ENCODE assay signal across 22 cellular contexts in genomic region chr17:39639043-39639442, GRCh38. TPM values are rescaled to one million over a fixed set of nuclear protein-coding genes. Genes with fewer than 3 reads are reported as not detected.
A peak's percentile ranks its signal among the peaks of the same experiment; 100 is the strongest.
DNase-seq lines count a peak whose midpoint lies in the region; ATAC-seq and TF ChIP-seq lines count a peak whose summit lies in the region.
"Had no signal": no experiment of that assay in that cellular context is flagged by ENCODE, and none has a peak within 500 bp of the region (broad histone marks: within the 10 kb centered on the region; RNA-seq: fewer than 3 reads in every experiment).

No MANE protein-coding gene starts in this region.

- no peak overlapping the region for H3K9ac ChIP-seq in mesenchymal stem cell (ENCODE audit: low read length)
- H3K9ac ChIP-seq: GM23248 had no signal

- TF ChIP-seq CTCF in type B pancreatic cell (conservative IDR thresholded peaks at IDR 0.05) (no peak), foreskin keratinocyte (conservative IDR thresholded peaks at IDR 0.05) (no peak)

- no peaks in the 10 kb centered on the region for H3K9me3 ChIP-seq in mesenchymal stem cell (ENCODE audit: control insufficient read depth, low read length)
- H3K9me3 ChIP-seq: tibial nerve had no signal

- CTCF ChIA-PET in T-cell (lab: Charles Lee): interaction anchor here in 1 of 2 donors (2.1 kb wide), 1 partner anchor 16 kb away, joined by 10 read pairs; no protein-coding TSS in a partner anchor

- 98% methylated on average over 1 of the region's 2 CpGs for WGBS in mesenchymal stem cell

- peaks cover 29% of the 10 kb centered on the region for H3K79me1 ChIP-seq in mesenchymal stem cell (replicated peaks; ENCODE audit: low read length, poor library complexity, severe bottlenecking)

- no peak for DNase-seq in activated naive CD4-positive, alpha-beta T cell treated with anti-CD3 and anti-CD28 coated beads, Interleukin-2, amount 50 U/mL, for 72 hours (ENCODE audit: low spot score in 2 of 2)
- no peak for DNase-seq in T-cell
- DNase-seq in mesenchymal stem cell: no peak
- DNase-seq in type B pancreatic cell (ENCODE audit: extremely low spot score, unreplicated experiment): no peak
- DNase-seq in foreskin keratinocyte: no peak
- no peak for DNase-seq in nucleus accumbens (lab: John Stamatoyannopoulos, UW)
- no peak for DNase-seq in stimulated activated naive CD4-positive, alpha-beta T cell (lab: John Stamatoyannopoulos, UW)
- DNase-seq: activated CD8-positive, alpha-beta T cell treated with anti-CD3 and anti-CD28 coated beads, Interleukin-2, amount 10 ng/mL, durations not matched to agents 7 days and 5 days; amniotic stem cell; GM23248; hypothalamus; kidney; NCI-H187; NCI-H446; NK-92 treated with Interleukin-12 subunit alpha and Interleukin-12 subunit beta, amount 100 ng/mL, for 24 hours; T-helper 1 cell had no signal

- no peak overlapping the region for H3K23ac ChIP-seq in mesenchymal stem cell (ENCODE audit: low read length in 2 of 2)

- H3K4me3 ChIP-seq in mesenchymal stem cell (ENCODE audit: insufficient read depth in 1 of 2, low read depth in 1 of 2, low read length in 2 of 2): no peak overlapping the region
- H3K4me3 ChIP-seq: GM23248 had no signal

- POLR2A ChIA-PET in T-cell (lab: Charles Lee): interaction anchor here in 1 of 2 donors (0.6 kb wide), 1 partner anchor 51 kb away, joined by 3 read pairs; no protein-coding TSS in a partner anchor

- H3K4me2 ChIP-seq in mesenchymal stem cell (ENCODE audit: low read length, poor library complexity, severe bottlenecking): no peak overlapping the region

- no peak for ATAC-seq in activated naive CD4-positive, alpha-beta T cell treated with anti-CD3 and anti-CD28 coated beads, Interleukin-2, amount 50 U/mL, for 72 hours
- ATAC-seq in T-cell (replicated peaks in 1 of 4) (no peak), foreskin keratinocyte (no peak)
- ATAC-seq: activated CD8-positive, alpha-beta T cell treated with anti-CD3 and anti-CD28 coated beads, Interleukin-2, amount 10 ng/mL, durations not matched to agents 7 days and 5 days; Right ventricle myocardium inferior had no signal

- no peak overlapping the region for H3K18ac ChIP-seq in mesenchymal stem cell (ENCODE audit: low read depth in 1 of 2, low read length in 2 of 2)

- no peak overlapping the region for H2BK120ac ChIP-seq in mesenchymal stem cell (ENCODE audit: low read depth, low read length)

- H3K4me1 Mint-ChIP-seq in activated naive CD4-positive, alpha-beta T cell treated with anti-CD3 and anti-CD28 coated beads, Interleukin-2, amount 50 U/mL, for 24 hours: peaks cover 78% of the 10 kb centered on the region
- peaks cover 75 to 82% (median 78%) of the 10 kb centered on the region in 3 donors for H3K4me1 Mint-ChIP-seq in T-cell
- peaks cover 43% of the 10 kb centered on the region for H3K4me1 Mint-ChIP-seq in type B pancreatic cell (ENCODE audit: unreplicated experiment)

- no peak overlapping the region for H4K91ac ChIP-seq in mesenchymal stem cell (ENCODE audit: low read length)

- H3K36me3 ChIP-seq in mesenchymal stem cell (ENCODE audit: control insufficient read depth in 1 of 2, insufficient read depth in 2 of 2, low read depth in 1 of 2, low read length in 2 of 2): peaks cover 0 to 7% of the 10 kb centered on the region in 2 experiments
- H3K36me3 ChIP-seq: tibial nerve had no signal

- no peak overlapping the region for H4K8ac ChIP-seq in mesenchymal stem cell (ENCODE audit: low read length)

- peak overlapping the region; percentile 98 for H3K4me3 Mint-ChIP-seq in activated naive CD4-positive, alpha-beta T cell treated with anti-CD3 and anti-CD28 coated beads, Interleukin-2, amount 50 U/mL, for 24 hours
- H3K4me3 Mint-ChIP-seq in T-cell (peak overlapping the region in 2 of 3 donors; percentile 34 to 94), type B pancreatic cell (peak overlapping the region; percentile 29)

- peaks cover 51% of the 10 kb centered on the region for H3K4me1 ChIP-seq in mesenchymal stem cell (ENCODE audit: control insufficient read depth, insufficient read depth, low read depth, low read length)
- H3K4me1 ChIP-seq in foreskin keratinocyte: peaks cover 6% of the 10 kb centered on the region

- H2AK5ac ChIP-seq in mesenchymal stem cell (ENCODE audit: low read length, severe bottlenecking): peak overlapping the region; percentile 30

- no peak overlapping the region for H3K27ac Mint-ChIP-seq in activated naive CD4-positive, alpha-beta T cell treated with anti-CD3 and anti-CD28 coated beads, Interleukin-2, amount 50 U/mL, for 24 hours
- peak overlapping the region in 1 of 2 donors; percentile 87 for H3K27ac Mint-ChIP-seq in activated naive CD4-positive, alpha-beta T cell treated with anti-CD3 and anti-CD28 coated beads, Interleukin-2, amount 50 U/mL, for 72 hours
- peak overlapping the region in 1 of 2 donors; percentile 48 for H3K27ac Mint-ChIP-seq in T-cell
- H3K27ac Mint-ChIP-seq in type B pancreatic cell: no peak overlapping the region

- H3K36me3 Mint-ChIP-seq in activated naive CD4-positive, alpha-beta T cell treated with anti-CD3 and anti-CD28 coated beads, Interleukin-2, amount 50 U/mL, for 24 hours: peaks cover 4% of the 10 kb centered on the region
- peaks cover 0 to 13% of the 10 kb centered on the region in 2 donors for H3K36me3 Mint-ChIP-seq in activated naive CD4-positive, alpha-beta T cell treated with anti-CD3 and anti-CD28 coated beads, Interleukin-2, amount 50 U/mL, for 72 hours
- H3K36me3 Mint-ChIP-seq in T-cell (no peaks in the 10 kb centered on the region), type B pancreatic cell (no peaks in the 10 kb centered on the region)

- no peak overlapping the region for H3K14ac ChIP-seq in mesenchymal stem cell (ENCODE audit: low read length in 2 of 2)

- no peak overlapping the region for H2BK15ac ChIP-seq in mesenchymal stem cell (ENCODE audit: low read depth, poor library complexity, severe bottlenecking)

- no peak overlapping the region for H3K4ac ChIP-seq in mesenchymal stem cell (ENCODE audit: low read depth in 1 of 2, low read length in 2 of 2)

- no peak overlapping the region for H2BK5ac ChIP-seq in mesenchymal stem cell (ENCODE audit: low read depth, low read length, poor library complexity, severe bottlenecking)

- H2BK12ac ChIP-seq in mesenchymal stem cell (ENCODE audit: low read length in 2 of 2): no peak overlapping the region

- H3K27ac ChIP-seq in mesenchymal stem cell (ENCODE audit: low read length, poor library complexity, severe bottlenecking) (no peak overlapping the region), foreskin keratinocyte (no peak overlapping the region)
- H3K27ac ChIP-seq: GM23248 had no signal

- H3K27me3 Mint-ChIP-seq in activated naive CD4-positive, alpha-beta T cell treated with anti-CD3 and anti-CD28 coated beads, Interleukin-2, amount 50 U/mL, for 24 hours: no peaks in the 10 kb centered on the region
- no peaks in the 10 kb centered on the region for H3K27me3 Mint-ChIP-seq in T-cell
- no peaks in the 10 kb centered on the region for H3K27me3 Mint-ChIP-seq in type B pancreatic cell

- no peaks in the 10 kb centered on the region for H3K9me3 Mint-ChIP-seq in activated naive CD4-positive, alpha-beta T cell treated with anti-CD3 and anti-CD28 coated beads, Interleukin-2, amount 50 U/mL, for 24 hours
- no peaks in the 10 kb centered on the region for H3K9me3 Mint-ChIP-seq in activated naive CD4-positive, alpha-beta T cell treated with anti-CD3 and anti-CD28 coated beads, Interleukin-2, amount 50 U/mL, for 72 hours
- H3K9me3 Mint-ChIP-seq in T-cell (no peaks in the 10 kb centered on the region), type B pancreatic cell (no peaks in the 10 kb centered on the region)

- no peaks in the 10 kb centered on the region for H3K27me3 ChIP-seq in mesenchymal stem cell (ENCODE audit: control insufficient read depth in 1 of 2, insufficient read depth in 1 of 2, low read length in 2 of 2)
- H3K27me3 ChIP-seq in foreskin keratinocyte: no peaks in the 10 kb centered on the region
- H3K27me3 ChIP-seq: tibial nerve had no signal

- H2AFZ ChIP-seq in mesenchymal stem cell (ENCODE audit: low read depth, low read length): no peak overlapping the region
- H2AFZ ChIP-seq: GM23248 had no signal

RNA-seq across cellular contexts. Expression of gene STARD3, which starts 2.1 kb away (rescaled TPM):
- total RNA-seq in activated naive CD4-positive, alpha-beta T cell treated with anti-CD3 and anti-CD28 coated beads, Interleukin-2, amount 50 U/mL, for 72 hours: 10 to 100 TPM; 62.7 to 80.6 TPM
- 100 to 1,000 TPM in 2 of 5 donors, 10 to 100 TPM in 3; 81.3 to 146 (median 99.7) TPM for total RNA-seq in T-cell
- polyA plus RNA-seq in mesenchymal stem cell (2013, experiment 1 of 2): 64.0 TPM
- polyA plus RNA-seq in mesenchymal stem cell (2013, experiment 2 of 2): 60.0 TPM
- 52.0 and 62.0 TPM in 2 replicates for total RNA-seq in type B pancreatic cell (ENCODE audit: low replicate concordance)
- total RNA-seq in foreskin keratinocyte: 32.8 and 33.5 TPM in 2 replicates
- 37.1 and 39.3 TPM in 2 replicates for polyA plus RNA-seq in foreskin keratinocyte

RNA-seq across cellular contexts. Expression of gene PPP1R1B, which starts 12.3 kb away (rescaled TPM):
- total RNA-seq in activated naive CD4-positive, alpha-beta T cell treated with anti-CD3 and anti-CD28 coated beads, Interleukin-2, amount 50 U/mL, for 72 hours: under 1 TPM in 1 of 2 donors, not detected in 1; 0.16 TPM
- total RNA-seq in T-cell (under 1 TPM in 4 of 5 donors, not detected in 1; 0.12 to 0.35 (median 0.18) TPM), type B pancreatic cell (ENCODE audit: low replicate concordance) (1.8 and 3.7 TPM in 2 replicates), foreskin keratinocyte (0.68 and 0.88 TPM in 2 replicates)
- not detected for polyA plus RNA-seq in mesenchymal stem cell (2013, experiment 1 of 2)
- polyA plus RNA-seq in mesenchymal stem cell (2013, experiment 2 of 2): not detected
- 0.67 and 1.3 TPM in 2 replicates for polyA plus RNA-seq in foreskin keratinocyte
- total RNA-seq: activated CD8-positive, alpha-beta T cell treated with anti-CD3 and anti-CD28 coated beads, Interleukin-2, amount 10 ng/mL, durations not matched to agents 7 days and 5 days; GM23248; lung microvascular endothelial cell had no signal
- polyA plus RNA-seq: AG04450, GM23248 had no signal

RNA-seq across cellular contexts. Expression of gene TCAP, which starts 26.1 kb away (rescaled TPM):
- 1 to 10 TPM; 2.3 to 3.0 TPM for total RNA-seq in activated naive CD4-positive, alpha-beta T cell treated with anti-CD3 and anti-CD28 coated beads, Interleukin-2, amount 50 U/mL, for 72 hours
- total RNA-seq in T-cell (1 to 10 TPM; 2.2 to 7.8 (median 6.6) TPM), type B pancreatic cell (ENCODE audit: low replicate concordance) (1.5 and 2.4 TPM in 2 replicates), foreskin keratinocyte (0.18 and 0.31 TPM in 2 replicates)
- 0.12 TPM for polyA plus RNA-seq in mesenchymal stem cell (2013, experiment 1 of 2)
- 0.05 TPM for polyA plus RNA-seq in mesenchymal stem cell (2013, experiment 2 of 2)
- polyA plus RNA-seq in foreskin keratinocyte: 0.11 and 0.17 TPM in 2 replicates
- polyA plus RNA-seq: GM23248 had no signal

RNA-seq across cellular contexts. Expression of gene PNMT, which starts 29.2 kb away (rescaled TPM):
- total RNA-seq in activated naive CD4-positive, alpha-beta T cell treated with anti-CD3 and anti-CD28 coated beads, Interleukin-2, amount 50 U/mL, for 72 hours: under 1 TPM in 1 of 2 donors, not detected in 1; 0.64 TPM
- total RNA-seq in T-cell: under 1 TPM in 3 of 5 donors, not detected in 2; 0.35 to 0.56 (median 0.47) TPM
- 0.17 TPM for polyA plus RNA-seq in mesenchymal stem cell (2013, experiment 1 of 2)
- 0.21 TPM for polyA plus RNA-seq in mesenchymal stem cell (2013, experiment 2 of 2)
- 3.3 and 5.4 TPM in 2 replicates for total RNA-seq in type B pancreatic cell (ENCODE audit: low replicate concordance)
- total RNA-seq in foreskin keratinocyte: not detected in 2 replicates
- polyA plus RNA-seq in foreskin keratinocyte: 0.06 TPM in 2 replicates
- total RNA-seq: activated CD8-positive, alpha-beta T cell treated with anti-CD3 and anti-CD28 coated beads, Interleukin-2, amount 10 ng/mL, durations not matched to agents 7 days and 5 days; GM23248 had no signal
- polyA plus RNA-seq: AG04450, GM23248 had no signal

RNA-seq across cellular contexts. Expression of gene NEUROD2, which starts 31.3 kb away (rescaled TPM):
- not detected for total RNA-seq in activated naive CD4-positive, alpha-beta T cell treated with anti-CD3 and anti-CD28 coated beads, Interleukin-2, amount 50 U/mL, for 72 hours
- total RNA-seq in T-cell (not detected), type B pancreatic cell (ENCODE audit: low replicate concordance) (not detected in 2 replicates), foreskin keratinocyte (not detected in 2 replicates)
- polyA plus RNA-seq in mesenchymal stem cell (2013, experiment 1 of 2): not detected
- polyA plus RNA-seq in mesenchymal stem cell (2013, experiment 2 of 2): not detected
- polyA plus RNA-seq in foreskin keratinocyte: not detected in 2 replicates
- total RNA-seq: activated CD8-positive, alpha-beta T cell treated with anti-CD3 and anti-CD28 coated beads, Interleukin-2, amount 10 ng/mL, durations not matched to agents 7 days and 5 days; chondrocyte; GM23248; kidney; lung microvascular endothelial cell; Right ventricle myocardium inferior; tibial nerve had no signal
- polyA plus RNA-seq: AG04450, GM23248 had no signal

Comparison
In these comparisons a context has a peak if more than half of its experiments do, and no peak if none do; other contexts are left out.
1. H3K4me3 Mint-ChIP-seq: peak in every context shown above with its lines; median percentile 98 in activated naive CD4-positive, alpha-beta T cell treated with anti-CD3 and anti-CD28 coated beads, Interleukin-2, amount 50 U/mL, for 24 hours; 64 in T-cell; 29 in type B pancreatic cell.